In the genomic region with DNA sequence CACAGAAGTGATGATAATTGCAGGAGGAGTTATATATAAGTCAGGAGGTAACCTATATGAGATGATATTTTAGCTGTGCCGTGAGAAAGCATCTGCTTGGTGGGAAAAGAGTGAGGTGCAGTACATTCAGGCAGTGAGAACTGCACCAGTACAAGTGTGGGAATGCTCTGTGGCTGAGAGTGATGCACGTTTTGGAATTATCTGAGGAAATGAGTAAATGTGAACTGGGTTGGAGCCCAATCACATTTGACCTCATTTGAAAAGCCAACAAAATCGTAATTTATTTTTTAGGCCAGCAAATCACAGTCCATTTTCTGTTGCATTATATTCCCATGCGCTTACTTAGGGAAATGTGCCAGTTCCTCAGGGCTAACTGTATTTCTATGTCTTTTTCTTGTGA, we compare ENCODE assay signal across 16 cellular contexts. TPM values are rescaled to one million over a fixed set of nuclear protein-coding genes. Genes with fewer than 3 reads are reported as not detected.
A peak's percentile ranks its signal among the peaks of the same experiment; 100 is the strongest.
DNase-seq lines count a peak whose midpoint lies in the region; ATAC-seq and TF ChIP-seq lines count a peak whose summit lies in the region.
"Had no signal": no experiment of that assay in that cellular context is flagged by ENCODE, and none has a peak within 500 bp of the region (broad histone marks: within the 10 kb centered on the region; RNA-seq: fewer than 3 reads in every experiment).

No MANE protein-coding gene starts in this region.

- in situ Hi-C loops in transverse colon (cut with MboI; ENCODE audit: low pct_ligation_motif_present in 1 of 4, low pct_unique_long_range_greater_than_20kb in 1 of 4, low sequenced_read_pairs in 3 of 4), result loop anchor here (5.0 to 25.0 kb wide), 5 partner anchors 377 to 565 kb away; a partner anchor contains a TSS

- H3K4me1 ChIP-seq in transverse colon, result no peaks in the 10 kb centered on the region

- WGBS in transverse colon (ENCODE audit: low coverage in 1 of 2), 2 donors, result 51 to 66% methylated on average over 4 of the region's 4 CpGs

- no peaks in the 10 kb centered on the region for H3K9me3 ChIP-seq in transverse colon
- H3K9me3 ChIP-seq: thoracic aorta had no signal

- ATAC-seq in left ventricle myocardium superior (peak; percentile 60), GM19351 (IDR thresholded peaks at IDR 0.05; ENCODE audit: unreplicated experiment) (no peak), HG02798 (IDR thresholded peaks at IDR 0.05; ENCODE audit: poor library complexity, unreplicated experiment) (no peak)
- ATAC-seq: A549; activated naive CD8-positive, alpha-beta T cell treated with anti-CD3 and anti-CD28 coated beads, Interleukin-2, amount 50 U/mL, for 24 hours had no signal

- H3K27ac ChIP-seq in transverse colon, result no peak overlapping the region
- H3K27ac ChIP-seq: thoracic aorta had no signal

- no peak for TF ChIP-seq POLR2A in transverse colon (IDR thresholded peaks at IDR 0.05)

- TF ChIP-seq EP300 in transverse colon (IDR thresholded peaks at IDR 0.05; ENCODE audit: low read depth), result no peak

- DNase-seq in AG09309 (ENCODE audit: low read depth) (peak; percentile 18), HT1080 (ENCODE audit: low read depth) (peak; percentile 61), cardiac fibroblast (ENCODE audit: low read depth in 2 of 2) (peak; percentile 82 to 90), left ventricle myocardium superior (no peak), SHP77 (lab: John Stamatoyannopoulos, UW) (no peak), transverse colon (no peak)
- DNase-seq: activated CD4-positive, CD25-positive, alpha-beta regulatory T cell treated with anti-CD3 and anti-CD28 coated beads, Interleukin-2, amount 50 U/mL, for 72 hours; activated naive CD8-positive, alpha-beta T cell treated with anti-CD3 and anti-CD28 coated beads, Interleukin-2, amount 50 U/mL, for 24 hours; DMS79; endodermal cell; NCI-H526 treated with DMSO at 0.1 percent for 48 hours had no signal

- H3K4me3 ChIP-seq in AG09309 (ENCODE audit: control insufficient read depth, low read depth, low read length), result no peak overlapping the region
- no peak overlapping the region for H3K4me3 ChIP-seq in cardiac fibroblast (replicated peaks in 1 of 2; ENCODE audit: low read depth in 2 of 2, low read length in 2 of 2)
- no peak overlapping the region for H3K4me3 ChIP-seq in transverse colon
- H3K4me3 ChIP-seq: A549, thoracic aorta had no signal

- H3K27me3 ChIP-seq in transverse colon, result peaks cover 7% of the 10 kb centered on the region

- H3K36me3 ChIP-seq in transverse colon, result no peaks in the 10 kb centered on the region
- H3K36me3 ChIP-seq: thoracic aorta had no signal

- TF ChIP-seq CTCF in AG09309 (IDR thresholded peaks at IDR 0.05; ENCODE audit: control insufficient read depth, insufficient read depth, low read depth, low read length, missing control alignments) (no peak), cardiac fibroblast (IDR thresholded peaks at IDR 0.05; ENCODE audit: low read depth, low read length) (no peak), transverse colon (IDR thresholded peaks at IDR 0.05) (no peak)

- intact Hi-C loops in left ventricle myocardium superior (cut with micrococcal nuclease) (loop anchor here (2.0 to 5.0 kb wide), 2 partner anchors 377 to 542 kb away; no protein-coding TSS in a partner anchor), transverse colon (cut with DNase I; ENCODE audit: low total_unique reads) (loop anchor here (2.0 kb wide), 1 partner anchor 379 kb away; no protein-coding TSS in a partner anchor)

RNA-seq across cellular contexts. Expression of a gene that starts 26.9 kb away (rescaled TPM):
- 1.5 TPM in 2 replicates for total RNA-seq in HT1080 (2014; rRNA removed; shearing (Covaris generic))
- 0.14 and 0.25 TPM in 2 replicates for polyA plus RNA-seq in HT1080 (2015; cell fraction: cytosol; rRNA removed)
- polyA plus RNA-seq in HT1080 (2015; cell fraction: nucleus; rRNA removed), result 0.24 and 0.32 TPM in 2 replicates
- total RNA-seq in left ventricle myocardium superior (not detected), transverse colon (under 1 TPM in 1 of 4 donors, not detected in 3; 0.14 TPM)
- total RNA-seq: thoracic aorta had no signal
- polyA plus RNA-seq: CD14-positive monocyte had no signal

Comparison
In these comparisons a context has a peak if more than half of its experiments do, and no peak if none do; other contexts are left out.
1. DNase-seq: peak in AG09309 (single experiment), HT1080 (single experiment) and cardiac fibroblast (2 of 2); none in left ventricle myocardium superior (single experiment), SHP77 (0 of 2) and transverse colon (single experiment).